In the genomic region with DNA sequence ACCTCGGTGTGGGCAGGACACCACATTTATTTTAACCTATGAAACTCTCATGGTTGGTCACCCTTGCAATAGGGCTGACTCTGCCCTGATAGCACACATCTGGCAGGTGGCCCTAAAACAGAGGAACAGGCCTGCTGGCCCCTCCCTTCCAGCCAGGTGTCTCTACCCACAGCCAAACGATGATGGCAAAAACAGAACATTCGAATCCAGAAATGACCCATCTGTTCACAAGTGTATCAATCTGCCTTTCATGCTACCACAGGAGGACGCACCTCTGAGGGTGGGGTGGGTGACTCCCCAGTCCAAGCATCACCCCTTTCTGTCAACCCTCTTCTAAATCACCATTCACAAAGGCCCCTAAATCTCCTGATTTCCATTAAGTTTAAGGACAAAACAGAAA, we compare ENCODE assay signal across 9 cellular contexts.
DNase-seq lines count a peak whose midpoint lies in the region; ATAC-seq and TF ChIP-seq lines count a peak whose summit lies in the region.
"Had no signal": no experiment of that assay in that cellular context is flagged by ENCODE, and none has a peak within 500 bp of the region (broad histone marks: within the 10 kb centered on the region; RNA-seq: fewer than 3 reads in every experiment).

No MANE protein-coding gene starts in this region.

- H3K27me3 ChIP-seq in SK-N-SH (ENCODE audit: insufficient read depth) = no peaks in the 10 kb centered on the region
- H3K27me3 ChIP-seq in OCI-LY3 (ENCODE audit: low read depth, low read length) = no peaks in the 10 kb centered on the region
- H3K27me3 ChIP-seq in gastrocnemius medialis = no peaks in the 10 kb centered on the region

- H3K4me1 ChIP-seq in SK-N-SH (ENCODE audit: control insufficient read depth in 1 of 2, insufficient read depth in 2 of 2, low read depth in 1 of 2, low read length in 1 of 2) = peaks cover 5 to 36% of the 10 kb centered on the region in 2 experiments; a peak in 3 of 4 replicates
- H3K4me1 ChIP-seq in OCI-LY3 (ENCODE audit: low read length) = peaks cover 76% of the 10 kb centered on the region
- H3K4me1 ChIP-seq in gastrocnemius medialis = peaks cover 56% of the 10 kb centered on the region in 2 donors

- H3K4me3 Mint-ChIP-seq in WTC11 = no peak overlapping the region

- no peaks in the 10 kb centered on the region for H3K9me2 ChIP-seq in SK-N-SH

- ATAC-seq in SK-N-SH treated with all-trans-retinoic acid at 6 μM for 48 hours (no peak), GM21825 (IDR thresholded peaks at IDR 0.05; ENCODE audit: unreplicated experiment) (peak; percentile 35), gastrocnemius medialis (no peak), WTC11 (no peak)

- in situ Hi-C loops in gastrocnemius medialis (cut with MboI; ENCODE audit: low sequenced_read_pairs in 4 of 4) = no loop called here

- WGBS in SK-N-SH (ENCODE audit: low lambda C conversion rate) = 95% methylated on average over 4 of the region's 4 CpGs

- no peak for TF ChIP-seq CTCF in SK-N-SH (IDR thresholded peaks at IDR 0.05)
- peak; percentile 46 for TF ChIP-seq CTCF in OCI-LY3 (IDR thresholded peaks at IDR 0.05; ENCODE audit: low read depth, low read length)
- TF ChIP-seq CTCF in gastrocnemius medialis (IDR thresholded peaks at IDR 0.05 in 4 of 5, conservative IDR thresholded peaks at IDR 0.05 in 1 of 5) = no peak
- TF ChIP-seq CTCF in WTC11 (IDR thresholded peaks at IDR 0.05) = no peak

- peaks cover 21 to 54% of the 10 kb centered on the region in 2 experiments for H3K36me3 ChIP-seq in SK-N-SH (replicated peaks in 1 of 2; ENCODE audit: control insufficient read depth in 1 of 2, insufficient read depth in 2 of 2, low read length in 1 of 2)
- peaks cover 42% of the 10 kb centered on the region for H3K36me3 ChIP-seq in OCI-LY3 (replicated peaks; ENCODE audit: low read depth, low read length)
- peaks cover 0 to 5% of the 10 kb centered on the region in 2 donors for H3K36me3 ChIP-seq in gastrocnemius medialis

- H2AFZ ChIP-seq in SK-N-SH (ENCODE audit: low read depth) (no peak overlapping the region), OCI-LY3 (ENCODE audit: low read depth, low read length) (no peak overlapping the region)

- POLR2A ChIA-PET in SK-N-SH (lab: Yijun Ruan, JAX) = no interaction called here
- POLR2A ChIA-PET in WTC11 (lab: Charles Lee) = interaction anchor here (0.6 kb wide), 1 partner anchor 217 kb away, joined by 5 read pairs; no protein-coding TSS in a partner anchor

- H3K79me2 ChIP-seq in SK-N-SH (ENCODE audit: insufficient read depth) = peaks cover 91% of the 10 kb centered on the region
- H3K79me2 ChIP-seq in OCI-LY3 (ENCODE audit: low read length) = peaks cover 45% of the 10 kb centered on the region

- H3K9ac ChIP-seq in SK-N-SH = peak overlapping the region; percentile 17; the same call in 1 of the 2 replicates
- peak overlapping the region; percentile 77 for H3K9ac ChIP-seq in OCI-LY3 (ENCODE audit: low read length)

- H3K4me3 ChIP-seq in SK-N-SH (ENCODE audit: low read depth in 2 of 2, low read length in 1 of 2) (no peak overlapping the region), OCI-LY3 (ENCODE audit: low read length) (peak overlapping the region; percentile 54), gastrocnemius medialis (no peak overlapping the region)

- no peak for TF ChIP-seq POLR2A in gastrocnemius medialis (IDR thresholded peaks at IDR 0.05)

- no peaks in the 10 kb centered on the region for H3K27me3 Mint-ChIP-seq in WTC11 (ENCODE audit: low read depth)

- no peaks in the 10 kb centered on the region for H4K20me1 ChIP-seq in SK-N-SH (ENCODE audit: insufficient read depth)
- no peaks in the 10 kb centered on the region for H4K20me1 ChIP-seq in OCI-LY3 (ENCODE audit: insufficient read depth, low read length)

- no peak for TF ChIP-seq EP300 in SK-N-SH (IDR thresholded peaks at IDR 0.05; ENCODE audit: borderline replicate concordance in 1 of 2, low read depth in 1 of 2, low read length in 1 of 2)

- no peak for TF ChIP-seq RAD21 in SK-N-SH (IDR thresholded peaks at IDR 0.05; ENCODE audit: low read length)

- H3K36me3 Mint-ChIP-seq in WTC11 = peaks cover 7% of the 10 kb centered on the region; the same call in 1 of the 2 replicates

- intact Hi-C loops in gastrocnemius medialis (cut with DNase I; ENCODE audit: low total_unique reads) (no loop called here), posterior cingulate gyrus (cut with DNase I) (no loop called here)

- H3K27ac Mint-ChIP-seq in WTC11 = no peak overlapping the region

- H3K9me3 ChIP-seq in SK-N-SH (no peaks in the 10 kb centered on the region), OCI-LY3 (ENCODE audit: insufficient read depth, low read length) (no peaks in the 10 kb centered on the region), gastrocnemius medialis (no peaks in the 10 kb centered on the region)

- peak overlapping the region in 1 of 2 experiments; percentile 99; a peak in 2 of 4 replicates for H3K27ac ChIP-seq in SK-N-SH (ENCODE audit: low read depth in 2 of 2, low read length in 1 of 2)
- peak overlapping the region; percentile 99 for H3K27ac ChIP-seq in OCI-LY3 (ENCODE audit: low read length)
- peak overlapping the region; percentile 68 to 73 (median 72) for H3K27ac ChIP-seq in gastrocnemius medialis
- H3K27ac ChIP-seq: 22Rv1 had no signal

- H3K9me3 Mint-ChIP-seq in WTC11 = no peaks in the 10 kb centered on the region

- H3F3A ChIP-seq in SK-N-SH (replicated peaks; ENCODE audit: insufficient read depth) = peaks cover 33% of the 10 kb centered on the region

- CTCF ChIA-PET in SK-N-SH (lab: Yijun Ruan, JAX) = interaction anchor here (0.8 kb wide), 1 partner anchor 297 kb away, joined by 4 read pairs; no protein-coding TSS in a partner anchor
- CTCF ChIA-PET in WTC11 (lab: Charles Lee) = no interaction called here

- DNase-seq in SK-N-SH = no peak
- no peak for DNase-seq in gastrocnemius medialis
- DNase-seq in WTC11 (ENCODE audit: low spot score) = no peak
- no peak for DNase-seq in posterior cingulate gyrus
- DNase-seq in SKM-1 treated with dmso at 0.1 percent for 144 hours (lab: John Stamatoyannopoulos, UW; ENCODE audit: unreplicated experiment) = no peak

- no peaks in the 10 kb centered on the region for H3K4me1 Mint-ChIP-seq in WTC11

- H3K4me2 ChIP-seq in SK-N-SH = peak overlapping the region; percentile 67; the same call in 1 of the 2 replicates
- H3K4me2 ChIP-seq in OCI-LY3 (ENCODE audit: low read length) = peak overlapping the region; percentile 91

TF ChIP-seq in SK-N-SH, 30 proteins besides CTCF, POLR2A, EP300 and RAD21:
- TF ChIP-seq GABPA (IDR thresholded peaks at IDR 0.05; ENCODE audit: low read depth) (no peak), SIN3A (IDR thresholded peaks at IDR 0.05; ENCODE audit: borderline replicate concordance, low read depth, low read length) (no peak), TEAD4 (IDR thresholded peaks at IDR 0.05; ENCODE audit: borderline replicate concordance, insufficient read depth) (no peak)
- TF ChIP-seq, protein P1, sequence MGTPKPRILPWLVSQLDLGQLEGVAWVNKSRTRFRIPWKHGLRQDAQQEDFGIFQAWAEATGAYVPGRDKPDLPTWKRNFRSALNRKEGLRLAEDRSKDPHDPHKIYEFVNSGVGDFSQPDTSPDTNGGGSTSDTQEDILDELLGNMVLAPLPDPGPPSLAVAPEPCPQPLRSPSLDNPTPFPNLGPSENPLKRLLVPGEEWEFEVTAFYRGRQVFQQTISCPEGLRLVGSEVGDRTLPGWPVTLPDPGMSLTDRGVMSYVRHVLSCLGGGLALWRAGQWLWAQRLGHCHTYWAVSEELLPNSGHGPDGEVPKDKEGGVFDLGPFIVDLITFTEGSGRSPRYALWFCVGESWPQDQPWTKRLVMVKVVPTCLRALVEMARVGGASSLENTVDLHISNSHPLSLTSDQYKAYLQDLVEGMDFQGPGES (IDR thresholded peaks at IDR 0.05; ENCODE audit: low read depth, low read length) = no peak

TF ChIP-seq in SK-N-SH treated with all-trans-retinoic acid at 6 μM for 48 hours, 23 proteins besides CTCF, POLR2A, EP300 and RAD21 (continues in another document):
- TF ChIP-seq ZNF8 (CRISPR knock-in tag; IDR thresholded peaks at IDR 0.05) = no peak
- TF ChIP-seq, protein P2, sequence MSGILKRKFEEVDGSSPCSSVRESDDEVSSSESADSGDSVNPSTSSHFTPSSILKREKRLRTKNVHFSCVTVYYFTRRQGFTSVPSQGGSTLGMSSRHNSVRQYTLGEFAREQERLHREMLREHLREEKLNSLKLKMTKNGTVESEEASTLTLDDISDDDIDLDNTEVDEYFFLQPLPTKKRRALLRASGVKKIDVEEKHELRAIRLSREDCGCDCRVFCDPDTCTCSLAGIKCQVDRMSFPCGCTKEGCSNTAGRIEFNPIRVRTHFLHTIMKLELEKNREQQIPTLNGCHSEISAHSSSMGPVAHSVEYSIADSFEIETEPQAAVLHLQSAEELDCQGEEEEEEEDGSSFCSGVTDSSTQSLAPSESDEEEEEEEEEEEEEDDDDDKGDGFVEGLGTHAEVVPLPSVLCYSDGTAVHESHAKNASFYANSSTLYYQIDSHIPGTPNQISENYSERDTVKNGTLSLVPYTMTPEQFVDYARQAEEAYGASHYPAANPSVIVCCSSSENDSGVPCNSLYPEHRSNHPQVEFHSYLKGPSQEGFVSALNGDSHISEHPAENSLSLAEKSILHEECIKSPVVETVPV (CRISPR knock-in tag; IDR thresholded peaks at IDR 0.05) = no peak
- no peak for TF ChIP-seq ZFP3 (CRISPR knock-in tag; IDR thresholded peaks at IDR 0.05)

TF ChIP-seq in WTC11, 78 proteins besides CTCF, POLR2A, EP300 and RAD21 (continues in another document):
- no peak for TF ChIP-seq E2F1 (CRISPR knock-in tag; IDR thresholded peaks at IDR 0.05)
- no peak for TF ChIP-seq GRHL2 (CRISPR knock-in tag; IDR thresholded peaks at IDR 0.05; ENCODE audit: insufficient replicate concordance, severe bottlenecking)
